In genomic region chr1:160674415-160674814, GRCh38 we compare ENCODE assay signal across 20 cellular contexts. TPM values are rescaled to one million over a fixed set of nuclear protein-coding genes. Genes with fewer than 3 reads are reported as not detected.
DNase-seq lines count a peak whose midpoint lies in the region; ATAC-seq, FAIRE-seq and TF ChIP-seq lines count a peak whose summit lies in the region.
"Had no signal": no experiment of that assay in that cellular context is flagged by ENCODE, and none has a peak within 500 bp of the region (broad histone marks: within the 10 kb centered on the region; RNA-seq: fewer than 3 reads in every experiment).

No MANE protein-coding gene starts in this region.

- ATAC-seq in HG03045 (IDR thresholded peaks at IDR 0.05; ENCODE audit: unreplicated experiment) (peak; percentile 45), HG02840 (IDR thresholded peaks at IDR 0.05; ENCODE audit: low FRiP score, unreplicated experiment) (no peak)

- DNase-seq in GM18507 (ENCODE audit: extremely low spot score, insufficient read length, low read depth), result no peak
- peak; percentile 94 for DNase-seq in RPMI8226
- DNase-seq in spleen, result no peak
- DNase-seq in Ammon's horn (ENCODE audit: low spot score), result no peak
- DNase-seq in activated effector memory CD4-positive, alpha-beta T cell treated with Interleukin-2 at 50 U/mL for 16 hours, result no peak
- DNase-seq: activated CD4-positive, alpha-beta T cell treated with anti-CD3 and anti-CD28 coated beads, Interleukin-2, amount 50 U/mL, for 4 hours; activated naive CD4-positive, alpha-beta T cell treated with anti-CD3 and anti-CD28 coated beads, Interleukin-2, amount 10 ng/mL, durations not matched to agents 7 days and 5 days; CD8-positive, alpha-beta memory T cell; HCEC 1CT; NCI-H226; nephron progenitor cell; right lobe of liver; WERI-Rb-1 had no signal

- TF ChIP-seq POLR2A in spleen (IDR thresholded peaks at IDR 0.05), result no peak

- no peak overlapping the region for H3K4me3 ChIP-seq in spleen
- H3K4me3 ChIP-seq: right lobe of liver, thoracic aorta had no signal

- peak; percentile 67 for FAIRE-seq in GM18507 (lab: Jason Lieb, UNC)
- FAIRE-seq: astrocyte had no signal

- H3K4me1 ChIP-seq in spleen, result peaks cover 36 to 68% (median 50%) of the 10 kb centered on the region in 6 donors
- H3K4me1 ChIP-seq: parathyroid adenoma, right lobe of liver had no signal

- intact Hi-C loops in spleen (cut with DNase I; ENCODE audit: low total_unique reads), result loop anchor here (10.0 kb wide), 1 partner anchor 60 kb away; no protein-coding TSS in a partner anchor

- peaks cover 0 to 35% (median 19%) of the 10 kb centered on the region in 6 donors for H3K36me3 ChIP-seq in spleen
- H3K36me3 ChIP-seq: right lobe of liver, thoracic aorta, WERI-Rb-1 had no signal

- H3K27me3 ChIP-seq in spleen (replicated peaks in 1 of 7), result no peaks in the 10 kb centered on the region
- H3K27me3 ChIP-seq: right lobe of liver had no signal

- H3K27ac ChIP-seq in spleen, result peak overlapping the region in 5 of 8 donors; percentile 38 to 81 (median 63)
- H3K27ac ChIP-seq: parathyroid adenoma, right lobe of liver, thoracic aorta, WERI-Rb-1 had no signal

- no peak for TF ChIP-seq CTCF in spleen (IDR thresholded peaks at IDR 0.05 in 8 of 11, conservative IDR thresholded peaks at IDR 0.05 in 3 of 11)

- 38 to 65% (median 60%) methylated on average over 2 of the region's 2 CpGs for WGBS in spleen, 5 donors

- H3K9me3 ChIP-seq in spleen, result peaks cover 0 to 7% (median 5%) of the 10 kb centered on the region in 8 donors
- H3K9me3 ChIP-seq: right lobe of liver, thoracic aorta had no signal

RNA-seq across cellular contexts. Expression of gene SLAMF1, which starts 27.6 kb away (rescaled TPM):
- total RNA-seq in spleen, result 10 to 100 TPM in 6 of 7 donors, 1 to 10 TPM in 1; 7.4 to 18.3 (median 11.3) TPM
- polyA plus RNA-seq in spleen, result 1 to 10 TPM; 2.8 to 3.9 (median 3.2) TPM
- total RNA-seq: astrocyte, kidney epithelial cell, MCF 10A had no signal

RNA-seq across cellular contexts. Expression of gene CD48, which starts 37.2 kb away (rescaled TPM):
- total RNA-seq in spleen, result 100 to 1,000 TPM; 150 to 286 (median 215) TPM
- 100 to 1,000 TPM; 371 to 510 (median 479) TPM for polyA plus RNA-seq in spleen
- total RNA-seq: astrocyte, kidney epithelial cell, MCF 10A had no signal
